ENCODE assay signal across 2 cellular contexts in the genomic region with DNA sequence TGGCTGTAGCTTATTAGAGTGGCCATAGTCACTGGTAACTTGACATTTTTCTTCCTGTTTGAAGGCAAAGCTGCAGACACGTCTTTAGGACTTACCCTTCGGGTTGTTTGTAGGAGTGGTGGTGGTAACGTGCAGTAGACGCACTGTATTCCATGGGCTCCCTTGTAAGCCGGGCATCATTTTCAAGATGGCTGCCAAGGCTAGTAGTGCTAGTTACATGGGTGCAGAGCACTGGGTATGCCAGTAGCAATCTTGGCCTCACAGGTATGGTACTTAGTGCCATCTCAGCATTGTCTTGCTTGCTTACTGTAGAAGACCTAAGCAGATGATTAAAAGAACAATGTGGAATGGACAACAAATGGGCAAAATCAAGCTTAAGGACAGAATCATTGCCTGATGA.
TF ChIP-seq lines count a peak whose summit lies in the region.

No MANE protein-coding gene starts in this region.

TF ChIP-seq in GM12891, 5 proteins besides CTCF, POLR2A, EP300 and RAD21:
- no peak for TF ChIP-seq PAX5 (IDR thresholded peaks at IDR 0.05; ENCODE audit: insufficient read depth, low read length, severe bottlenecking)
- no peak for TF ChIP-seq SPI1 (IDR thresholded peaks at IDR 0.05; ENCODE audit: low read depth, low read length)
- TF ChIP-seq POU2F2 (IDR thresholded peaks at IDR 0.05; ENCODE audit: low read depth, low read length) = no peak
- no peak for TF ChIP-seq POLR2AphosphoS5 (IDR thresholded peaks at IDR 0.05; ENCODE audit: low read depth, low read length)
- no peak for TF ChIP-seq TAF1 (IDR thresholded peaks at IDR 0.05; ENCODE audit: low read depth, low read length)
TF ChIP-seq in GM12891: peak in this region for 0.

TF ChIP-seq in K562, 482 proteins besides CTCF, POLR2A, EP300 and RAD21:
- TF ChIP-seq ZNF133 (CRISPR knock-in tag; IDR thresholded peaks at IDR 0.05) (no peak), TCF7L2 (IDR thresholded peaks at IDR 0.05; ENCODE audit: low read depth, low read length) (no peak), ILK (tag; IDR thresholded peaks at IDR 0.05; ENCODE audit: borderline replicate concordance, low read depth) (no peak), NBN (IDR thresholded peaks at IDR 0.05; ENCODE audit: low read depth) (no peak), PCBP1 (IDR thresholded peaks at IDR 0.05; ENCODE audit: low read depth, low read length, poor library complexity, severe bottlenecking) (no peak), AFF4 (CRISPR knock-in tag; IDR thresholded peaks at IDR 0.05) (0 out of 2 replicates have a peak, but pooled peaks have one; percentile 23), CEBPZ (IDR thresholded peaks at IDR 0.05; ENCODE audit: borderline replicate concordance, low read depth, low read length) (no peak), EWSR1 (IDR thresholded peaks at IDR 0.05; ENCODE audit: borderline replicate concordance, low read depth, partially characterized antibody) (no peak), ZNF174 (CRISPR knock-in tag; IDR thresholded peaks at IDR 0.05) (no peak), NFATC3 (IDR thresholded peaks at IDR 0.05) (no peak), SIRT6 (IDR thresholded peaks at IDR 0.05; ENCODE audit: low read depth, low read length) (peak; percentile 20), MAZ (CRISPR knock-in tag; conservative IDR thresholded peaks at IDR 0.05 in 1 of 2, IDR thresholded peaks at IDR 0.05 in 1 of 2) (0 out of 4 replicates have a peak, but pooled peaks of 1 of the 2 experiments have one; percentile 23), PRPF4 (IDR thresholded peaks at IDR 0.05; ENCODE audit: insufficient read depth, low read depth, low read length, poor library complexity, severe bottlenecking) (no peak), GATAD2B (IDR thresholded peaks at IDR 0.05; ENCODE audit: borderline replicate concordance) (no peak), ETV5 (CRISPR knock-in tag; IDR thresholded peaks at IDR 0.05; ENCODE audit: low read depth) (0 out of 2 replicates have a peak, but pooled peaks have one; percentile 42), YY1 (IDR thresholded peaks at IDR 0.05; ENCODE audit: borderline replicate concordance in 1 of 3, control insufficient read depth in 1 of 3, extremely low read depth in 1 of 3, insufficient read depth in 3 of 3, insufficient read length in 1 of 3, insufficient replicate concordance in 2 of 3, low read depth in 1 of 3, low read length in 2 of 3) (peak; percentile 84 to 96 (median 85)), RFX1 (IDR thresholded peaks at IDR 0.05) (no peak), RBFOX2 (IDR thresholded peaks at IDR 0.05; ENCODE audit: low read depth, low read length) (0 out of 2 replicates have a peak, but pooled peaks have one; percentile 32), SMARCC2 (IDR thresholded peaks at IDR 0.05; ENCODE audit: low read depth) (no peak), KAT7 (CRISPR knock-in tag; IDR thresholded peaks at IDR 0.05; ENCODE audit: borderline replicate concordance) (peak; percentile 71; the same call in 1 of the 2 replicates), ZNF212 (CRISPR knock-in tag; IDR thresholded peaks at IDR 0.05) (no peak), C11orf30 (IDR thresholded peaks at IDR 0.05; ENCODE audit: low read depth) (no peak), SIN3A (IDR thresholded peaks at IDR 0.05; ENCODE audit: borderline replicate concordance in 2 of 2, control insufficient read depth in 1 of 2, low read depth in 2 of 2, low read length in 2 of 2) (peak in 1 of 2 experiments; percentile 35; a peak in 2 of 4 replicates), ZBTB7A (IDR thresholded peaks at IDR 0.05; ENCODE audit: borderline replicate concordance, control insufficient read depth, low read depth, low read length) (no peak), THRAP3 (IDR thresholded peaks at IDR 0.05; ENCODE audit: borderline replicate concordance) (0 out of 2 replicates have a peak, but pooled peaks have one; percentile 2), SIN3B (IDR thresholded peaks at IDR 0.05; ENCODE audit: low read depth) (no peak), SMAD4 (CRISPR knock-in tag; conservative IDR thresholded peaks at IDR 0.05) (no peak), POLR3G (IDR thresholded peaks at IDR 0.05; ENCODE audit: extremely low read depth, insufficient read length, insufficient replicate concordance) (no peak), ARHGAP35 (IDR thresholded peaks at IDR 0.05; ENCODE audit: partially characterized antibody) (no peak), SAP30 (IDR thresholded peaks at IDR 0.05; ENCODE audit: borderline replicate concordance, insufficient read depth, low read depth, low read length, poor library complexity, severe bottlenecking) (no peak), SP1 (CRISPR knock-in tag; IDR thresholded peaks at IDR 0.05) (0 out of 2 replicates have a peak, but pooled peaks have one; percentile 38), RCOR1 (IDR thresholded peaks at IDR 0.05; ENCODE audit: borderline replicate concordance in 1 of 2, low read depth in 2 of 2, low read length in 2 of 2) (no peak), DPF2 (IDR thresholded peaks at IDR 0.05) (no peak), ZNF586 (CRISPR knock-in tag; conservative IDR thresholded peaks at IDR 0.05) (no peak), MBD2 (IDR thresholded peaks at IDR 0.05; ENCODE audit: borderline replicate concordance, low read depth) (no peak), BCOR (IDR thresholded peaks at IDR 0.05) (no peak), JUN (IDR thresholded peaks at IDR 0.05; ENCODE audit: borderline replicate concordance, low read depth, low read length) (no peak), JUN (CRISPR knock-in tag; IDR thresholded peaks at IDR 0.05; ENCODE audit: borderline replicate concordance) (no peak), ZNF318 (IDR thresholded peaks at IDR 0.05; ENCODE audit: borderline replicate concordance in 1 of 2, low read depth in 1 of 2) (no peak), HMG20A (CRISPR knock-in tag; conservative IDR thresholded peaks at IDR 0.05) (no peak), CHD1 (IDR thresholded peaks at IDR 0.05; ENCODE audit: low read length) (peak; percentile 31), ZNF316 (IDR thresholded peaks at IDR 0.05) (0 out of 2 replicates have a peak, but pooled peaks have one; percentile 51)
- TF ChIP-seq, protein P1, sequence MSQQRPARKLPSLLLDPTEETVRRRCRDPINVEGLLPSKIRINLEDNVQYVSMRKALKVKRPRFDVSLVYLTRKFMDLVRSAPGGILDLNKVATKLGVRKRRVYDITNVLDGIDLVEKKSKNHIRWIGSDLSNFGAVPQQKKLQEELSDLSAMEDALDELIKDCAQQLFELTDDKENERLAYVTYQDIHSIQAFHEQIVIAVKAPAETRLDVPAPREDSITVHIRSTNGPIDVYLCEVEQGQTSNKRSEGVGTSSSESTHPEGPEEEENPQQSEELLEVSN (IDR thresholded peaks at IDR 0.05; ENCODE audit: borderline replicate concordance in 1 of 2, extremely low read depth in 1 of 2, insufficient read depth in 1 of 2, insufficient read length in 1 of 2, low read depth in 1 of 2, low read length in 1 of 2, poor library complexity in 1 of 2, severe bottlenecking in 1 of 2) = no peak
- TF ChIP-seq, protein P2, sequence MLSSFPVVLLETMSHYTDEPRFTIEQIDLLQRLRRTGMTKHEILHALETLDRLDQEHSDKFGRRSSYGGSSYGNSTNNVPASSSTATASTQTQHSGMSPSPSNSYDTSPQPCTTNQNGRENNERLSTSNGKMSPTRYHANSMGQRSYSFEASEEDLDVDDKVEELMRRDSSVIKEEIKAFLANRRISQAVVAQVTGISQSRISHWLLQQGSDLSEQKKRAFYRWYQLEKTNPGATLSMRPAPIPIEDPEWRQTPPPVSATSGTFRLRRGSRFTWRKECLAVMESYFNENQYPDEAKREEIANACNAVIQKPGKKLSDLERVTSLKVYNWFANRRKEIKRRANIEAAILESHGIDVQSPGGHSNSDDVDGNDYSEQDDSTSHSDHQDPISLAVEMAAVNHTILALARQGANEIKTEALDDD (IDR thresholded peaks at IDR 0.05) = peak; percentile 77
